ENCODE assay signal across 14 cellular contexts in genomic region chr1:192936313-192937018, GRCh38.
DNase-seq lines count a peak whose midpoint lies in the region; ATAC-seq, FAIRE-seq and TF ChIP-seq lines count a peak whose summit lies in the region.
"Had no signal": no experiment of that assay in that cellular context is flagged by ENCODE, and none has a peak within 500 bp of the region (broad histone marks: within the 10 kb centered on the region; RNA-seq: fewer than 3 reads in every experiment).

No MANE protein-coding gene starts in this region.

- ATAC-seq in GM21717 (IDR thresholded peaks at IDR 0.05; ENCODE audit: unreplicated experiment) (peak; percentile 57), right lobe of liver (peak; percentile 44 to 87 (median 77))

- peak; percentile 75 for FAIRE-seq in D721Med (lab: Jason Lieb, UNC)
- FAIRE-seq: GM18507, H1 had no signal

- no peak for TF ChIP-seq POLR2A in right lobe of liver (IDR thresholded peaks at IDR 0.05)

- H3K9me3 ChIP-seq in right lobe of liver: no peaks in the 10 kb centered on the region
- H3K9me3 ChIP-seq: colonic mucosa, heart left ventricle had no signal

- WGBS in right lobe of liver (ENCODE audit: insufficient coverage, low coverage, low lambda C conversion rate, missing lambda C conversion rate): 50% methylated on average over 1 of the region's 1 CpG

- peak overlapping the region in 1 of 3 donors; percentile 13 for H3K27ac ChIP-seq in right lobe of liver
- H3K27ac ChIP-seq: colonic mucosa had no signal

- H3K4me1 ChIP-seq in right lobe of liver: no peaks in the 10 kb centered on the region
- H3K4me1 ChIP-seq: colonic mucosa had no signal

- no peak overlapping the region for H3K4me3 ChIP-seq in right lobe of liver
- H3K4me3 ChIP-seq: colonic mucosa, heart left ventricle had no signal

- DNase-seq in D721Med (ENCODE audit: insufficient read length, low spot score): no peak
- DNase-seq in SKM-1 (lab: John Stamatoyannopoulos, UW; ENCODE audit: unreplicated experiment): peak; percentile 69
- no peak for DNase-seq in right lobe of liver
- DNase-seq in HuH-7.5 (ENCODE audit: low spot score): no peak
- no peak for DNase-seq in effector CD8-positive, alpha-beta T cell (lab: John Stamatoyannopoulos, UW)
- DNase-seq in GM13976 (ENCODE audit: low spot score): no peak
- DNase-seq in superior temporal gyrus (ENCODE audit: extremely low spot score): no peak
- DNase-seq: colonic mucosa, heart left ventricle, SHP77 treated with DMSO at 0.1 percent for 48 hours, small intestine had no signal

- no peak for TF ChIP-seq CTCF in D721Med (IDR thresholded peaks at IDR 0.05; ENCODE audit: insufficient read depth, missing control alignments)
- no peak for TF ChIP-seq CTCF in right lobe of liver (IDR thresholded peaks at IDR 0.05)
- TF ChIP-seq CTCF in GM13976 (IDR thresholded peaks at IDR 0.05; ENCODE audit: borderline replicate concordance, control extremely low read depth, extremely low read depth, insufficient read depth, missing control alignments): no peak

- H3K27me3 ChIP-seq in right lobe of liver: no peaks in the 10 kb centered on the region
- H3K27me3 ChIP-seq: colonic mucosa, heart left ventricle had no signal

- intact Hi-C loops in right lobe of liver (cut with DNase I): no loop called here

- in situ Hi-C loops in GM13976 (cut with MboI; ENCODE audit: low sequenced_read_pairs, unreplicated experiment): no loop called here

- H3K36me3 ChIP-seq in right lobe of liver: no peaks in the 10 kb centered on the region
- H3K36me3 ChIP-seq: colonic mucosa, heart left ventricle had no signal
